ENCODE assay signal across 9 cellular contexts in genomic region chr16:70701036-70701435, GRCh38. TPM values are rescaled to one million over a fixed set of nuclear protein-coding genes. Genes with fewer than 3 reads are reported as not detected.
DNase-seq lines count a peak whose midpoint lies in the region; ATAC-seq, FAIRE-seq and TF ChIP-seq lines count a peak whose summit lies in the region.
"Had no signal": no experiment of that assay in that cellular context is flagged by ENCODE, and none has a peak within 500 bp of the region (broad histone marks: within the 10 kb centered on the region; RNA-seq: fewer than 3 reads in every experiment).

No MANE protein-coding gene starts in this region.

- H3K27ac Mint-ChIP-seq in activated T-helper 17 cell treated with anti-CD3 and anti-CD28 coated beads, Interleukin-2, amount 50 U/mL, for 72 hours: peak overlapping the region; percentile 22
- H3K27ac Mint-ChIP-seq in stimulated activated effector memory CD8-positive, alpha-beta T cell treated with anti-CD3 and anti-CD28 coated beads, Interleukin-12 subunit alpha, Interleukin-12 subunit beta, amount 100 ng/mL, for 72 hours: peak overlapping the region; percentile 85
- peak overlapping the region in 1 of 2 donors; percentile 82 for H3K27ac Mint-ChIP-seq in effector memory CD8-positive, alpha-beta T cell

- H3K9me3 ChIP-seq in keratinocyte (ENCODE audit: control insufficient read depth, low read depth, low read length): no peaks in the 10 kb centered on the region
- no peaks in the 10 kb centered on the region for H3K9me3 ChIP-seq in mucosa of descending colon

- no peaks in the 10 kb centered on the region for H3K9me1 ChIP-seq in keratinocyte (ENCODE audit: control insufficient read depth, extremely low read depth, insufficient read depth, low read length)

- no peak overlapping the region for H2AFZ ChIP-seq in keratinocyte (ENCODE audit: control insufficient read depth, low read length)

- H3K4me1 ChIP-seq in keratinocyte (ENCODE audit: control insufficient read depth, extremely low read depth, insufficient read depth, low read length) (peaks cover 64% of the 10 kb centered on the region), mucosa of descending colon (ENCODE audit: low read depth) (peaks cover 9% of the 10 kb centered on the region)

- dilution Hi-C loops in keratinocyte (cut with MboI; ENCODE audit: extremely low pct_ligation_motif_present, low sequenced_read_pairs): no loop called here

- H3K36me3 Mint-ChIP-seq in activated T-helper 17 cell treated with anti-CD3 and anti-CD28 coated beads, Interleukin-2, amount 50 U/mL, for 72 hours (ENCODE audit: low read depth): peaks cover 6% of the 10 kb centered on the region
- H3K36me3 Mint-ChIP-seq in stimulated activated effector memory CD8-positive, alpha-beta T cell treated with anti-CD3 and anti-CD28 coated beads, Interleukin-12 subunit alpha, Interleukin-12 subunit beta, amount 100 ng/mL, for 72 hours: peaks cover 12% of the 10 kb centered on the region
- H3K36me3 Mint-ChIP-seq in effector memory CD8-positive, alpha-beta T cell (ENCODE audit: insufficient read depth): no peaks in the 10 kb centered on the region

- peak; percentile 36 for FAIRE-seq in keratinocyte (lab: Jason Lieb, UNC)

- H3K27ac ChIP-seq in HL-60 (replicated peaks) (peak overlapping the region; percentile 95), keratinocyte (ENCODE audit: control insufficient read depth, insufficient read depth, low read length) (no peak overlapping the region)

- H3K27me3 Mint-ChIP-seq in activated T-helper 17 cell treated with anti-CD3 and anti-CD28 coated beads, Interleukin-2, amount 50 U/mL, for 72 hours: no peaks in the 10 kb centered on the region
- no peaks in the 10 kb centered on the region for H3K27me3 Mint-ChIP-seq in effector memory CD8-positive, alpha-beta T cell

- H3K9me3 Mint-ChIP-seq in activated T-helper 17 cell treated with anti-CD3 and anti-CD28 coated beads, Interleukin-2, amount 50 U/mL, for 72 hours: no peaks in the 10 kb centered on the region
- no peaks in the 10 kb centered on the region for H3K9me3 Mint-ChIP-seq in stimulated activated effector memory CD8-positive, alpha-beta T cell treated with anti-CD3 and anti-CD28 coated beads, Interleukin-12 subunit alpha, Interleukin-12 subunit beta, amount 100 ng/mL, for 72 hours
- no peaks in the 10 kb centered on the region for H3K9me3 Mint-ChIP-seq in effector memory CD8-positive, alpha-beta T cell

- no peak for TF ChIP-seq CTCF in HL-60 (IDR thresholded peaks at IDR 0.05; ENCODE audit: insufficient read depth, low read length)
- TF ChIP-seq CTCF in keratinocyte (optimal IDR thresholded peaks at IDR 0.05 in 1 of 3, IDR thresholded peaks at IDR 0.05 in 1 of 3, conservative IDR thresholded peaks at IDR 0.05 in 1 of 3; ENCODE audit: extremely low read depth in 1 of 3, insufficient read depth in 2 of 3, low read length in 3 of 3): peak in 1 of 3 experiments; percentile 12
- TF ChIP-seq CTCF in mucosa of descending colon (IDR thresholded peaks at IDR 0.05): no peak

- no peak overlapping the region for H3K9ac ChIP-seq in keratinocyte (ENCODE audit: control insufficient read depth, extremely low read depth, insufficient read depth, low read length)

- ATAC-seq in activated T-helper 17 cell treated with anti-CD3 and anti-CD28 coated beads, Interleukin-2, amount 50 U/mL, for 72 hours (replicated peaks): no peak
- ATAC-seq in stimulated activated effector memory CD8-positive, alpha-beta T cell treated with anti-CD3 and anti-CD28 coated beads, Interleukin-12 subunit alpha, Interleukin-12 subunit beta, amount 100 ng/mL, for 72 hours: no peak
- ATAC-seq in mucosa of descending colon: no peak
- ATAC-seq in GM21737 (IDR thresholded peaks at IDR 0.05; ENCODE audit: unreplicated experiment): no peak
- ATAC-seq in effector memory CD8-positive, alpha-beta T cell (replicated peaks): no peak

- no peaks in the 10 kb centered on the region for H3K79me2 ChIP-seq in keratinocyte (ENCODE audit: control insufficient read depth, insufficient read depth, low read length)

- no peak overlapping the region for H3K4me2 ChIP-seq in keratinocyte (ENCODE audit: control insufficient read depth, extremely low read depth, insufficient read depth, low read depth, low read length)

- intact Hi-C loops in mucosa of descending colon (cut with DNase I, micrococcal nuclease): no loop called here

- H4K20me1 ChIP-seq in keratinocyte (ENCODE audit: control insufficient read depth, extremely low read depth, insufficient read depth, low read length): no peaks in the 10 kb centered on the region

- no peaks in the 10 kb centered on the region for H3K4me1 Mint-ChIP-seq in activated T-helper 17 cell treated with anti-CD3 and anti-CD28 coated beads, Interleukin-2, amount 50 U/mL, for 72 hours
- peaks cover 20% of the 10 kb centered on the region for H3K4me1 Mint-ChIP-seq in stimulated activated effector memory CD8-positive, alpha-beta T cell treated with anti-CD3 and anti-CD28 coated beads, Interleukin-12 subunit alpha, Interleukin-12 subunit beta, amount 100 ng/mL, for 72 hours
- H3K4me1 Mint-ChIP-seq in effector memory CD8-positive, alpha-beta T cell (ENCODE audit: low read depth in 2 of 2): peaks cover 16 to 19% of the 10 kb centered on the region in 2 donors

- H3K4me3 ChIP-seq in HL-60 (replicated peaks; ENCODE audit: insufficient read depth, low read length) (no peak overlapping the region), keratinocyte (ENCODE audit: control insufficient read depth in 2 of 3, extremely low read depth in 1 of 3, insufficient read depth in 2 of 3, low read depth in 1 of 3, low read length in 3 of 3) (no peak overlapping the region), mucosa of descending colon (no peak overlapping the region)

- H3K27me3 ChIP-seq in HL-60 (ENCODE audit: insufficient read depth, poor library complexity, severe bottlenecking) (no peaks in the 10 kb centered on the region), keratinocyte (ENCODE audit: control insufficient read depth, extremely low read depth, insufficient read depth, low read length) (no peaks in the 10 kb centered on the region)

- no peak overlapping the region for H3K4me3 Mint-ChIP-seq in activated T-helper 17 cell treated with anti-CD3 and anti-CD28 coated beads, Interleukin-2, amount 50 U/mL, for 72 hours
- no peak overlapping the region for H3K4me3 Mint-ChIP-seq in stimulated activated effector memory CD8-positive, alpha-beta T cell treated with anti-CD3 and anti-CD28 coated beads, Interleukin-12 subunit alpha, Interleukin-12 subunit beta, amount 100 ng/mL, for 72 hours
- no peak overlapping the region for H3K4me3 Mint-ChIP-seq in effector memory CD8-positive, alpha-beta T cell

- H3K36me3 ChIP-seq in keratinocyte (ENCODE audit: control insufficient read depth in 2 of 2, extremely low read depth in 1 of 2, insufficient read depth in 2 of 2, low read length in 2 of 2) (peaks cover 1 to 4% of the 10 kb centered on the region in 2 experiments), mucosa of descending colon (ENCODE audit: low read depth) (no peaks in the 10 kb centered on the region)

- peak in 1 of 2 experiments; percentile 29 for DNase-seq in HL-60 (ENCODE audit: low read depth in 1 of 2, low spot score in 1 of 2)
- DNase-seq in keratinocyte (ENCODE audit: low read depth, low spot score): no peak
- DNase-seq in stimulated activated effector memory CD8-positive, alpha-beta T cell treated with anti-CD3 and anti-CD28 coated beads, Interleukin-12 subunit alpha, Interleukin-12 subunit beta, amount 100 ng/mL, for 72 hours (ENCODE audit: low spot score in 2 of 2): no peak
- no peak for DNase-seq in mucosa of descending colon
- DNase-seq in NCI-H774 (lab: John Stamatoyannopoulos, UW): no peak
- DNase-seq in effector memory CD8-positive, alpha-beta T cell: no peak
- DNase-seq: GOT3 had no signal

RNA-seq across cellular contexts. Expression of gene MTSS2, which starts 15.2 kb away (rescaled TPM):
- total RNA-seq in activated T-helper 17 cell treated with anti-CD3 and anti-CD28 coated beads, Interleukin-2, amount 50 U/mL, for 72 hours: under 1 TPM; 0.11 to 0.67 TPM
- 13.3 to 22.3 TPM (median 21.8 TPM) in 3 replicates for polyA plus RNA-seq in keratinocyte
- 24.4 TPM for polyA plus RNA-seq in keratinocyte (2011; ENCODE audit: low read depth)
- 15.5 and 40.8 TPM in 2 replicates for polyA plus RNA-seq in keratinocyte (2011; cell fraction: cytosol; rRNA removed)
- 38.5 and 49.9 TPM in 2 replicates for polyA plus RNA-seq in keratinocyte (2011; cell fraction: nucleus; rRNA removed)
- polyA plus RNA-seq in keratinocyte (2012; ENCODE audit: low replicate concordance): 16.8 and 39.7 TPM in 2 replicates
- 12.8 to 45.1 TPM (median 20.7 TPM) in 3 replicates for polyA minus RNA-seq in keratinocyte
- polyA minus RNA-seq in keratinocyte (2011; cell fraction: cytosol; rRNA and poly(A)+ RNA removed): 52.2 TPM
- polyA minus RNA-seq in keratinocyte (2011; cell fraction: nucleus; rRNA and poly(A)+ RNA removed): 20.7 and 31.0 TPM in 2 replicates
- total RNA-seq in mucosa of descending colon: 100 to 1,000 TPM in 1 of 3 donors, 10 to 100 TPM in 2; 11.8 to 151 (median 28.2) TPM

RNA-seq across cellular contexts. Expression of gene IL34, which starts 54.7 kb away (rescaled TPM):
- not detected for total RNA-seq in activated T-helper 17 cell treated with anti-CD3 and anti-CD28 coated beads, Interleukin-2, amount 50 U/mL, for 72 hours
- 0.08 to 0.42 TPM (median 0.14 TPM) in 3 replicates for polyA plus RNA-seq in keratinocyte
- polyA plus RNA-seq in keratinocyte (2011; ENCODE audit: low read depth): 1.8 TPM
- polyA plus RNA-seq in keratinocyte (2011; cell fraction: cytosol; rRNA removed): 0.33 and 0.39 TPM in 2 replicates
- 0.23 and 0.47 TPM in 2 replicates for polyA plus RNA-seq in keratinocyte (2011; cell fraction: nucleus; rRNA removed)
- 0.13 and 4.6 TPM in 2 replicates for polyA plus RNA-seq in keratinocyte (2012; ENCODE audit: low replicate concordance)
- 0.73 TPM in 1 of 3 replicates, not detected in the others for polyA minus RNA-seq in keratinocyte
- polyA minus RNA-seq in keratinocyte (2011; cell fraction: cytosol; rRNA and poly(A)+ RNA removed): not detected
- polyA minus RNA-seq in keratinocyte (2011; cell fraction: nucleus; rRNA and poly(A)+ RNA removed): 0.53 TPM in 1 of 2 replicates, not detected in the other
- 1 to 10 TPM; 1.2 to 2.2 (median 1.8) TPM for total RNA-seq in mucosa of descending colon

Comparison
In these comparisons a context has a peak if more than half of its experiments do, and no peak if none do; other contexts are left out.
1. RNA of gene MTSS2, which starts 15.2 kb away (total RNA-seq): 11.8 to 151 TPM in mucosa of descending colon; 0.11 to 0.67 TPM in activated T-helper 17 cell treated with anti-CD3 and anti-CD28 coated beads, Interleukin-2, amount 50 U/mL, for 72 hours; every median in the first group is over 4 times any median in the second.